In the genomic region with DNA sequence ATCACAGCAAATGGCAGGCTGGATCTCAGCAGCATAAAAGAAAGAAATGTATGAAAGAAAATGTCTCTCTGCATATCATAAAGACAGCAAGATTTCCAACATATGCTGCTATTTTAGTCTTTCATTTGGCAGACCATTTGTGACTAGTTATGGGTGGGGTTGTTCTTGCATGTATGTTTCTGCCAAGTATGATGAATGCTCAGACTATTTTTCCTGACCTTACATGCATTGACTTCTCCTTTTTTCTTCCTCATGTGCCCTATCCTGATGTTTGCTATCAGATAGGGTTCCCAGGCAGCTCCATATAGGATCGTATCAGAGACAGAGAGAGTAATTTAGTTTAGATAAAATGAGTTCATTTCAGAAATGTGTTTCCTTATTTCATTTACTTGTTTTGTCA, we compare ENCODE assay signal across 1 cellular context.
TF ChIP-seq lines count a peak whose summit lies in the region.

No MANE protein-coding gene starts in this region.

TF ChIP-seq in K562, 482 proteins besides CTCF, POLR2A, EP300 and RAD21 (continued from another document):
- TF ChIP-seq, protein P1, sequence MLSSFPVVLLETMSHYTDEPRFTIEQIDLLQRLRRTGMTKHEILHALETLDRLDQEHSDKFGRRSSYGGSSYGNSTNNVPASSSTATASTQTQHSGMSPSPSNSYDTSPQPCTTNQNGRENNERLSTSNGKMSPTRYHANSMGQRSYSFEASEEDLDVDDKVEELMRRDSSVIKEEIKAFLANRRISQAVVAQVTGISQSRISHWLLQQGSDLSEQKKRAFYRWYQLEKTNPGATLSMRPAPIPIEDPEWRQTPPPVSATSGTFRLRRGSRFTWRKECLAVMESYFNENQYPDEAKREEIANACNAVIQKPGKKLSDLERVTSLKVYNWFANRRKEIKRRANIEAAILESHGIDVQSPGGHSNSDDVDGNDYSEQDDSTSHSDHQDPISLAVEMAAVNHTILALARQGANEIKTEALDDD (IDR thresholded peaks at IDR 0.05): 0 out of 2 replicates have a peak, but pooled peaks have one; percentile 35
- peak; percentile 5; the same call in 1 of the 2 replicates for TF ChIP-seq BHLHE40 (IDR thresholded peaks at IDR 0.05; ENCODE audit: low read length)
- TF ChIP-seq, protein P2, sequence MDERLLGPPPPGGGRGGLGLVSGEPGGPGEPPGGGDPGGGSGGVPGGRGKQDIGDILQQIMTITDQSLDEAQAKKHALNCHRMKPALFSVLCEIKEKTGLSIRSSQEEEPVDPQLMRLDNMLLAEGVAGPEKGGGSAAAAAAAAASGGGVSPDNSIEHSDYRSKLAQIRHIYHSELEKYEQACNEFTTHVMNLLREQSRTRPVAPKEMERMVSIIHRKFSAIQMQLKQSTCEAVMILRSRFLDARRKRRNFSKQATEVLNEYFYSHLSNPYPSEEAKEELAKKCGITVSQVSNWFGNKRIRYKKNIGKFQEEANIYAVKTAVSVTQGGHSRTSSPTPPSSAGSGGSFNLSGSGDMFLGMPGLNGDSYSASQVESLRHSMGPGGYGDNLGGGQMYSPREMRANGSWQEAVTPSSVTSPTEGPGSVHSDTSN (CRISPR knock-in tag; IDR thresholded peaks at IDR 0.05; ENCODE audit: low read depth): no peak
- TF ChIP-seq, protein P2 (tag; conservative IDR thresholded peaks at IDR 0.05; ENCODE audit: low read depth): peak; percentile 53
- TF ChIP-seq PML (IDR thresholded peaks at IDR 0.05; ENCODE audit: low read length): no peak
- TF ChIP-seq, protein P3, sequence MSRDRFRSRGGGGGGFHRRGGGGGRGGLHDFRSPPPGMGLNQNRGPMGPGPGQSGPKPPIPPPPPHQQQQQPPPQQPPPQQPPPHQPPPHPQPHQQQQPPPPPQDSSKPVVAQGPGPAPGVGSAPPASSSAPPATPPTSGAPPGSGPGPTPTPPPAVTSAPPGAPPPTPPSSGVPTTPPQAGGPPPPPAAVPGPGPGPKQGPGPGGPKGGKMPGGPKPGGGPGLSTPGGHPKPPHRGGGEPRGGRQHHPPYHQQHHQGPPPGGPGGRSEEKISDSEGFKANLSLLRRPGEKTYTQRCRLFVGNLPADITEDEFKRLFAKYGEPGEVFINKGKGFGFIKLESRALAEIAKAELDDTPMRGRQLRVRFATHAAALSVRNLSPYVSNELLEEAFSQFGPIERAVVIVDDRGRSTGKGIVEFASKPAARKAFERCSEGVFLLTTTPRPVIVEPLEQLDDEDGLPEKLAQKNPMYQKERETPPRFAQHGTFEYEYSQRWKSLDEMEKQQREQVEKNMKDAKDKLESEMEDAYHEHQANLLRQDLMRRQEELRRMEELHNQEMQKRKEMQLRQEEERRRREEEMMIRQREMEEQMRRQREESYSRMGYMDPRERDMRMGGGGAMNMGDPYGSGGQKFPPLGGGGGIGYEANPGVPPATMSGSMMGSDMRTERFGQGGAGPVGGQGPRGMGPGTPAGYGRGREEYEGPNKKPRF (IDR thresholded peaks at IDR 0.05; ENCODE audit: low read depth, low read length): no peak
